ENCODE assay signal across 19 cellular contexts in genomic region chr11:76230392-76230791, GRCh38. TPM values are rescaled to one million over a fixed set of nuclear protein-coding genes. Genes with fewer than 3 reads are reported as not detected.
DNase-seq lines count a peak whose midpoint lies in the region; ATAC-seq lines count a peak whose summit lies in the region.
"Had no signal": no experiment of that assay in that cellular context is flagged by ENCODE, and none has a peak within 500 bp of the region (broad histone marks: within the 10 kb centered on the region; RNA-seq: fewer than 3 reads in every experiment).

No MANE protein-coding gene starts in this region.

- peaks cover 26 to 33% of the 10 kb centered on the region in 2 donors for H3K4me1 Mint-ChIP-seq in immature natural killer cell

- H3K9me3 Mint-ChIP-seq in immature natural killer cell, result peaks cover 0 to 2% (median 0%) of the 10 kb centered on the region in 6 donors
- H3K9me3 Mint-ChIP-seq: HFFc6 had no signal

- no peak overlapping the region for H3K4me3 Mint-ChIP-seq in immature natural killer cell
- H3K4me3 Mint-ChIP-seq: HFFc6 had no signal

- no peaks in the 10 kb centered on the region for H3K36me3 Mint-ChIP-seq in immature natural killer cell

- intact Hi-C loops in Right ventricle myocardium superior (cut with DNase I), result no loop called here
- intact Hi-C loops in cardiac septum (cut with DNase I), result loop anchor here (10.0 kb wide), 1 partner anchor 214 kb away; the partner anchor contains the start of gene EMSY

- ATAC-seq in Right ventricle myocardium superior (ENCODE audit: poor library complexity) (no peak), GM19328 (IDR thresholded peaks at IDR 0.05; ENCODE audit: unreplicated experiment) (no peak), esophagus mucosa (no peak)
- ATAC-seq: HepG2 had no signal

- no peak overlapping the region for H3K27ac Mint-ChIP-seq in immature natural killer cell
- H3K27ac Mint-ChIP-seq: CD8-positive, alpha-beta memory T cell; HFFc6 had no signal

- H3K27me3 Mint-ChIP-seq in immature natural killer cell (ENCODE audit: low read depth in 3 of 3), result peaks cover 7 to 18% (median 14%) of the 10 kb centered on the region in 3 donors

- DNase-seq in Right ventricle myocardium superior (peak; percentile 30), cardiac septum (ENCODE audit: low spot score) (no peak), NCI-H69 (lab: John Stamatoyannopoulos, UW) (peak; percentile 67), fibroblast of peridontal ligament (ENCODE audit: extremely low read depth) (peak; percentile 38), immature natural killer cell (no peak)
- DNase-seq: C1 segment of cervical spinal cord; CD8-positive, alpha-beta memory T cell; DMS79; GOT3; HFFc6; KBM-7; MV-4-11; NCI-H1694 treated with DMSO at 0.1 percent for 48 hours; NCI-H510A; NCI-H774; SHP77 treated with DMSO at 0.1 percent for 48 hours had no signal

RNA-seq across cellular contexts. Expression of gene WNT11, which starts 24.1 kb away (rescaled TPM):
- total RNA-seq in Right ventricle myocardium superior (20.0 TPM), cardiac septum (9.2 TPM), esophagus mucosa (0.08 TPM)
- 1 to 10 TPM in 2 of 3 donors, under 1 TPM in 1; 0.78 to 2.4 (median 1.4) TPM for polyA plus RNA-seq in immature natural killer cell
- total RNA-seq: HFFc6 had no signal

Comparison
In these comparisons a context has a peak if more than half of its experiments do, and no peak if none do; other contexts are left out.
1. DNase-seq: peak in Right ventricle myocardium superior (single experiment), NCI-H69 (single experiment) and fibroblast of peridontal ligament (single experiment); none in cardiac septum (single experiment) and immature natural killer cell (0 of 3).